In genomic region chr14:89237923-89238529, GRCh38 we compare ENCODE assay signal across 12 cellular contexts.
DNase-seq lines count a peak whose midpoint lies in the region; ATAC-seq and TF ChIP-seq lines count a peak whose summit lies in the region.
"Had no signal": no experiment of that assay in that cellular context is flagged by ENCODE, and none has a peak within 500 bp of the region (broad histone marks: within the 10 kb centered on the region; RNA-seq: fewer than 3 reads in every experiment).

No MANE protein-coding gene starts in this region.

- H3K9me3 Mint-ChIP-seq in activated naive CD4-positive, alpha-beta T cell treated with anti-CD3 and anti-CD28 coated beads for 36 hours: no peaks in the 10 kb centered on the region
- peaks cover 0 to 7% (median 0%) of the 10 kb centered on the region in 9 donors for H3K9me3 Mint-ChIP-seq in naive thymus-derived CD8-positive, alpha-beta T cell

- H3K4me1 Mint-ChIP-seq in activated naive CD4-positive, alpha-beta T cell treated with anti-CD3 and anti-CD28 coated beads for 36 hours (ENCODE audit: low read depth): peaks cover 45% of the 10 kb centered on the region
- peaks cover 48 to 84% (median 67%) of the 10 kb centered on the region in 4 donors for H3K4me1 Mint-ChIP-seq in naive thymus-derived CD8-positive, alpha-beta T cell

- H3K27me3 ChIP-seq in SK-N-SH (ENCODE audit: insufficient read depth) (no peaks in the 10 kb centered on the region), smooth muscle cell (ENCODE audit: low read depth) (no peaks in the 10 kb centered on the region)
- H3K27me3 ChIP-seq: BLaER1 treated with 17β-estradiol and CSF1 and Interleukin-3, amounts not matched to agents 10 nM and 100 nM had no signal

- H2AFZ ChIP-seq in SK-N-SH (ENCODE audit: low read depth) (no peak overlapping the region), smooth muscle cell (ENCODE audit: low read depth) (no peak overlapping the region)

- no peaks in the 10 kb centered on the region for H3K27me3 Mint-ChIP-seq in activated naive CD4-positive, alpha-beta T cell treated with anti-CD3 and anti-CD28 coated beads for 36 hours (ENCODE audit: low read depth)
- H3K27me3 Mint-ChIP-seq in naive thymus-derived CD8-positive, alpha-beta T cell: no peaks in the 10 kb centered on the region

- no peak for DNase-seq in activated naive CD4-positive, alpha-beta T cell treated with anti-CD3 and anti-CD28 coated beads for 36 hours
- DNase-seq in activated naive CD4-positive, alpha-beta T cell treated with anti-CD3 and anti-CD28 coated beads, Interleukin-2, amount 50 U/mL, for 16 hours: no peak
- peak; percentile 61 for DNase-seq in SK-N-SH
- peak; percentile 30 for DNase-seq in fibroblast of pulmonary artery (ENCODE audit: low read depth)
- no peak for DNase-seq in smooth muscle cell (lab: John Stamatoyannopoulos, UW; ENCODE audit: unreplicated experiment)
- no peak for DNase-seq in naive thymus-derived CD8-positive, alpha-beta T cell
- no peak for DNase-seq in activated T-cell treated with anti-CD3 and anti-CD28 coated beads, Interleukin-2, amount 50 U/mL, for 1 hour
- DNase-seq: central memory CD4-positive, alpha-beta T cell; NCI-H1436 had no signal

- TF ChIP-seq EP300 in SK-N-SH (IDR thresholded peaks at IDR 0.05; ENCODE audit: borderline replicate concordance in 1 of 2, low read depth in 1 of 2, low read length in 1 of 2): peak in 1 of 2 experiments; percentile 77; a peak in 2 of 4 replicates

- H3K9me3 ChIP-seq in SK-N-SH (no peaks in the 10 kb centered on the region), smooth muscle cell (replicated peaks; ENCODE audit: low read depth) (no peaks in the 10 kb centered on the region)

- H3K4me3 ChIP-seq in SK-N-SH (ENCODE audit: low read depth in 2 of 2, low read length in 1 of 2) (no peak overlapping the region), fibroblast of pulmonary artery (replicated peaks; ENCODE audit: low read depth, low read length) (no peak overlapping the region), smooth muscle cell (no peak overlapping the region)
- H3K4me3 ChIP-seq: BLaER1 treated with 17β-estradiol and CSF1 and Interleukin-3, amounts not matched to agents 10 nM and 100 nM; lung had no signal

- no peak overlapping the region for H3K4me3 Mint-ChIP-seq in activated naive CD4-positive, alpha-beta T cell treated with anti-CD3 and anti-CD28 coated beads for 36 hours
- H3K4me3 Mint-ChIP-seq in naive thymus-derived CD8-positive, alpha-beta T cell: no peak overlapping the region

- peaks cover 0 to 3% of the 10 kb centered on the region in 2 experiments for H3K36me3 ChIP-seq in SK-N-SH (replicated peaks in 1 of 2; ENCODE audit: control insufficient read depth in 1 of 2, insufficient read depth in 2 of 2, low read length in 1 of 2)
- no peaks in the 10 kb centered on the region for H3K36me3 ChIP-seq in smooth muscle cell (ENCODE audit: low read depth)

- no peaks in the 10 kb centered on the region for H4K20me1 ChIP-seq in SK-N-SH (ENCODE audit: insufficient read depth)
- H4K20me1 ChIP-seq in smooth muscle cell (ENCODE audit: low read depth): peaks cover 21% of the 10 kb centered on the region

- POLR2A ChIA-PET in SK-N-SH (lab: Yijun Ruan, JAX): no interaction called here
- POLR2A ChIA-PET in naive thymus-derived CD8-positive, alpha-beta T cell (lab: Charles Lee): no interaction called here

- TF ChIP-seq RAD21 in SK-N-SH (IDR thresholded peaks at IDR 0.05; ENCODE audit: low read length): peak; percentile 22

- ATAC-seq in naive thymus-derived CD8-positive, alpha-beta T cell: no peak
- ATAC-seq in HG03460 (IDR thresholded peaks at IDR 0.05; ENCODE audit: unreplicated experiment): no peak

- WGBS in SK-N-SH (ENCODE audit: low lambda C conversion rate): 52% methylated on average over 7 of the region's 7 CpGs
- WGBS in smooth muscle cell (ENCODE audit: low lambda C conversion rate): 75% methylated on average over 7 of the region's 7 CpGs

- intact Hi-C loops in activated naive CD4-positive, alpha-beta T cell treated with anti-CD3 and anti-CD28 coated beads for 36 hours (cut with micrococcal nuclease): no loop called here

- H3K27ac Mint-ChIP-seq in activated naive CD4-positive, alpha-beta T cell treated with anti-CD3 and anti-CD28 coated beads for 36 hours: peak overlapping the region; percentile 4
- no peak overlapping the region for H3K27ac Mint-ChIP-seq in naive thymus-derived CD8-positive, alpha-beta T cell

- H3K4me1 ChIP-seq in SK-N-SH (ENCODE audit: control insufficient read depth in 1 of 2, insufficient read depth in 2 of 2, low read depth in 1 of 2, low read length in 1 of 2): peaks cover 0 to 21% of the 10 kb centered on the region in 2 experiments; a peak in 1 of 4 replicates
- peaks cover 2% of the 10 kb centered on the region for H3K4me1 ChIP-seq in smooth muscle cell (ENCODE audit: low read depth)

- H3K36me3 Mint-ChIP-seq in activated naive CD4-positive, alpha-beta T cell treated with anti-CD3 and anti-CD28 coated beads for 36 hours (ENCODE audit: low read depth): peaks cover 7% of the 10 kb centered on the region
- peaks cover 0 to 12% (median 9%) of the 10 kb centered on the region in 3 donors for H3K36me3 Mint-ChIP-seq in naive thymus-derived CD8-positive, alpha-beta T cell

- H3K9ac ChIP-seq in SK-N-SH (no peak overlapping the region), smooth muscle cell (ENCODE audit: low read depth) (no peak overlapping the region)
- H3K9ac ChIP-seq: BLaER1 treated with 17β-estradiol and CSF1 and Interleukin-3, amounts not matched to agents 10 nM and 100 nM had no signal

- no peaks in the 10 kb centered on the region for H3F3A ChIP-seq in SK-N-SH (replicated peaks; ENCODE audit: insufficient read depth)
- no peaks in the 10 kb centered on the region for H3F3A ChIP-seq in smooth muscle cell (ENCODE audit: low read depth)

- no peaks in the 10 kb centered on the region for H3K9me2 ChIP-seq in SK-N-SH

- H3K79me2 ChIP-seq in SK-N-SH (ENCODE audit: insufficient read depth): no peaks in the 10 kb centered on the region
- peaks cover under 1% of the 10 kb centered on the region for H3K79me2 ChIP-seq in smooth muscle cell (ENCODE audit: low read depth)

- H3K27ac ChIP-seq in SK-N-SH (ENCODE audit: low read depth in 2 of 2, low read length in 1 of 2): peak overlapping the region in 1 of 2 experiments; percentile 82; a peak in 2 of 4 replicates
- no peak overlapping the region for H3K27ac ChIP-seq in smooth muscle cell (ENCODE audit: low read depth)
- H3K27ac ChIP-seq: BLaER1 treated with 17β-estradiol and CSF1 and Interleukin-3, amounts not matched to agents 10 nM and 100 nM had no signal

- TF ChIP-seq CTCF in SK-N-SH (IDR thresholded peaks at IDR 0.05) (peak; percentile 41), fibroblast of pulmonary artery (IDR thresholded peaks at IDR 0.05; ENCODE audit: low read length, missing control alignments) (peak; percentile 50), smooth muscle cell (IDR thresholded peaks at IDR 0.05; ENCODE audit: borderline replicate concordance, insufficient read depth, poor library complexity, severe bottlenecking) (peak; percentile 26)

- no peak overlapping the region for H3K4me2 ChIP-seq in SK-N-SH
- no peak overlapping the region for H3K4me2 ChIP-seq in smooth muscle cell

- CTCF ChIA-PET in activated naive CD4-positive, alpha-beta T cell treated with anti-CD3 and anti-CD28 coated beads for 36 hours (lab: Charles Lee): interaction anchor here (1.1 kb wide), 1 partner anchor 10 kb away, joined by 6 read pairs; no protein-coding TSS in a partner anchor
- CTCF ChIA-PET in SK-N-SH (lab: Yijun Ruan, JAX): interaction anchor here (1.0 to 1.5 kb wide), 3 partner anchors 30 to 198 kb away, joined by 3 to 4 read pairs (median 3); no protein-coding TSS in a partner anchor

TF ChIP-seq in SK-N-SH, 30 proteins besides CTCF, POLR2A, EP300 and RAD21:
- TF ChIP-seq FOXM1 (IDR thresholded peaks at IDR 0.05; ENCODE audit: low read depth): no peak
- TF ChIP-seq MXI1 (IDR thresholded peaks at IDR 0.05; ENCODE audit: low read depth, low read length): 0 out of 2 replicates have a peak, but pooled peaks have one; percentile 14
- peak; percentile 80 for TF ChIP-seq FOXJ3 (CRISPR knock-in tag; IDR thresholded peaks at IDR 0.05)
- no peak for TF ChIP-seq TCF12 (IDR thresholded peaks at IDR 0.05)
- TF ChIP-seq FOSL2 (IDR thresholded peaks at IDR 0.05; ENCODE audit: borderline replicate concordance, low read depth): no peak
- TF ChIP-seq PBX3 (IDR thresholded peaks at IDR 0.05): no peak
- peak; percentile 85 for TF ChIP-seq RCOR1 (IDR thresholded peaks at IDR 0.05; ENCODE audit: low read length)
- peak; percentile 54; the same call in 1 of the 2 replicates for TF ChIP-seq GATA2 (CRISPR knock-in tag; IDR thresholded peaks at IDR 0.05)

Comparison
In these comparisons a context has a peak if more than half of its experiments do, and no peak if none do; other contexts are left out.
1. DNase-seq: peak in SK-N-SH (single experiment) and fibroblast of pulmonary artery (single experiment); none in activated naive CD4-positive, alpha-beta T cell treated with anti-CD3 and anti-CD28 coated beads for 36 hours (single experiment), activated naive CD4-positive, alpha-beta T cell treated with anti-CD3 and anti-CD28 coated beads, Interleukin-2, amount 50 U/mL, for 16 hours (single experiment), smooth muscle cell (single experiment), naive thymus-derived CD8-positive, alpha-beta T cell (0 of 10) and activated T-cell treated with anti-CD3 and anti-CD28 coated beads, Interleukin-2, amount 50 U/mL, for 1 hour (single experiment).
2. Peak in every context shown above with its lines, with median percentiles within 50 percentile points of each other: CTCF ChIP-seq.